ENCODE assay signal across 8 cellular contexts in the genomic region with DNA sequence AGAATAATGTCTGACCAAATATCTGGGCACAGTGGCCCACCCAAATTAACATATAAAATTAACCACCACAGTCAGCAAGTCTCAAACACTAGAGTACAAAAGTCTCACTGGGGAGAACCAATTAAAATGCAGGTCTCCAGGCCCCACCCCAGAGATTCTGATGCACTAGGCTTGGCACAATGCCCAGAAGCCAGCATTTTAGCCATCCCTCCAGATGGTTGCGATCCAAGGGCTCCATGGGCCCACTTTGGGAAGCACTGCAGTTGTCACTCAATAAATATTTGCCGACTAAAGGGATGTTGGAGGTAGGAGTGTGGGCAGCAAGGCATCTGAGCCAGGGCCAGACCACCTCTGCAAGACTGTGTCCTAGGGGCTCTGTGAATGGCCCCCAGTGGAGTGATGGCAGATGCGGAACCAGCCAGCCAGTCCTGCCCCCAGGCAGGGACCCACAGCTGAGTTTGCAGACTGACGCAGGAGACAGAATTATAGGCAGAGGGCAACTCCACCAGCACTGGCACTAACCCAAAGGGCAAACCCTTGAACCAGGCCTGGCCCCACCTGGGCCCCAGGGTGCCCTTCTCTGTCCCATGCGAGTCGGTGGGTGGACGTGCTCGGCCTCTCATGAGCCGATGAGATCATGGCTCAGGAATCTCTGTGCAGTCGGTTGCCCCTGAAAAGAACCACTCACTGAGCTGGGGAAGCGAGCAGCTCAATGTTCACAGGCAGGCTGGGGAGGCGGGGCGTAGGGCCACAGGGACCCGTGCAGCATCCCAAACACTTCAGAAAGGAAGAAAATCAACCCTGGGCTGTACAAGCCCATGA. TPM values are rescaled to one million over a fixed set of nuclear protein-coding genes. Genes with fewer than 3 reads are reported as not detected.
A peak's percentile ranks its signal among the peaks of the same experiment; 100 is the strongest.
DNase-seq lines count a peak whose midpoint lies in the region; ATAC-seq, FAIRE-seq and TF ChIP-seq lines count a peak whose summit lies in the region.

No MANE protein-coding gene starts in this region.

- H2AFZ ChIP-seq in mesenchymal stem cell (ENCODE audit: low read depth, low read length): no peak overlapping the region

- peak overlapping the region; percentile 12 for H2AK5ac ChIP-seq in mesenchymal stem cell (ENCODE audit: low read length, severe bottlenecking)

- H3K27ac ChIP-seq in coronary artery: peak overlapping the region; percentile 70 to 84
- H3K27ac ChIP-seq in mesenchymal stem cell (ENCODE audit: low read length, poor library complexity, severe bottlenecking): peak overlapping the region; percentile 45
- no peak overlapping the region for H3K27ac ChIP-seq in small intestine (ENCODE audit: low read depth in 1 of 2, low read length in 1 of 2)

- no peak overlapping the region for H3K9ac ChIP-seq in mesenchymal stem cell (ENCODE audit: low read length)

- peak overlapping the region; percentile 5 for H3K4me2 ChIP-seq in mesenchymal stem cell (ENCODE audit: low read length, poor library complexity, severe bottlenecking)

- H2BK120ac ChIP-seq in mesenchymal stem cell (ENCODE audit: low read depth, low read length): no peak overlapping the region

- no peak overlapping the region for H2BK5ac ChIP-seq in mesenchymal stem cell (ENCODE audit: low read depth, low read length, poor library complexity, severe bottlenecking)

- H3K27me3 ChIP-seq in mesenchymal stem cell (ENCODE audit: control insufficient read depth in 1 of 2, insufficient read depth in 1 of 2, low read length in 2 of 2) (peaks cover 33 to 57% of the 10 kb centered on the region in 2 experiments), small intestine (ENCODE audit: control insufficient read depth in 2 of 2, insufficient read depth in 2 of 2, low read length in 2 of 2) (no peaks in the 10 kb centered on the region)

- WGBS in mesenchymal stem cell: 28% methylated on average over 14 of the region's 14 CpGs
- 43 to 51% (median 49%) methylated on average over 14 of the region's 14 CpGs for WGBS in small intestine, 3 donors

- H3K4me1 ChIP-seq in mesenchymal stem cell (ENCODE audit: control insufficient read depth, insufficient read depth, low read depth, low read length) (peaks cover 37% of the 10 kb centered on the region), small intestine (ENCODE audit: control insufficient read depth in 2 of 2, insufficient read depth in 1 of 2, low read depth in 1 of 2, low read length in 1 of 2) (no peaks in the 10 kb centered on the region)

- H3K4ac ChIP-seq in mesenchymal stem cell (ENCODE audit: low read depth in 1 of 2, low read length in 2 of 2): no peak overlapping the region

- in situ Hi-C loops in Caki2 (cut with HindIII; ENCODE audit: low pct_unique_long_range_greater_than_20kb, low sequenced_read_pairs): no loop called here

- no peak overlapping the region for H3K18ac ChIP-seq in mesenchymal stem cell (ENCODE audit: low read depth in 1 of 2, low read length in 2 of 2)

- peak overlapping the region in 1 of 2 experiments; percentile 12 for H3K14ac ChIP-seq in mesenchymal stem cell (ENCODE audit: low read length in 2 of 2)

- peak overlapping the region in 1 of 2 experiments; percentile 78 for H3K23ac ChIP-seq in mesenchymal stem cell (ENCODE audit: low read length in 2 of 2)

- H3K36me3 ChIP-seq in mesenchymal stem cell (ENCODE audit: control insufficient read depth in 1 of 2, insufficient read depth in 2 of 2, low read depth in 1 of 2, low read length in 2 of 2) (no peaks in the 10 kb centered on the region), small intestine (ENCODE audit: control insufficient read depth in 2 of 2, insufficient read depth in 2 of 2, low read length in 2 of 2) (no peaks in the 10 kb centered on the region)

- FAIRE-seq in small intestine (lab: Jason Lieb, UNC): no peak

- H3K9me3 ChIP-seq in mesenchymal stem cell (ENCODE audit: control insufficient read depth, low read length): no peaks in the 10 kb centered on the region
- H3K9me3 ChIP-seq in small intestine (ENCODE audit: control insufficient read depth, low read depth): no peaks in the 10 kb centered on the region

- no peak for TF ChIP-seq CTCF in coronary artery (IDR thresholded peaks at IDR 0.05)

- H2BK12ac ChIP-seq in mesenchymal stem cell (ENCODE audit: low read length in 2 of 2): no peak overlapping the region

- no peak overlapping the region for H4K8ac ChIP-seq in mesenchymal stem cell (ENCODE audit: low read length)

- H2BK15ac ChIP-seq in mesenchymal stem cell (ENCODE audit: low read depth, poor library complexity, severe bottlenecking): no peak overlapping the region

- no peak overlapping the region for H3K4me3 ChIP-seq in coronary artery
- H3K4me3 ChIP-seq in mesenchymal stem cell (ENCODE audit: insufficient read depth in 1 of 2, low read depth in 1 of 2, low read length in 2 of 2): peak overlapping the region in 1 of 2 experiments; percentile 5
- H3K4me3 ChIP-seq in small intestine (ENCODE audit: low read depth in 1 of 2, low read length in 2 of 2): no peak overlapping the region

- no peaks in the 10 kb centered on the region for H3K79me1 ChIP-seq in mesenchymal stem cell (replicated peaks; ENCODE audit: low read length, poor library complexity, severe bottlenecking)

- ATAC-seq in GM21717 (IDR thresholded peaks at IDR 0.05; ENCODE audit: unreplicated experiment): no peak

- DNase-seq in Caki2 (ENCODE audit: low read depth) (peak; percentile 93), NCI-H2171 (lab: John Stamatoyannopoulos, UW) (peak; percentile 73), coronary artery (ENCODE audit: low spot score) (peak; percentile 83), mesenchymal stem cell (peak; percentile 70), small intestine (no peak), foreskin melanocyte (no peak)
- no peak for DNase-seq in activated CD4-positive, alpha-beta T cell treated with anti-CD3 and anti-CD28 coated beads, Interleukin-2, amount 50 U/mL, for 1 hour

- no peak overlapping the region for H4K91ac ChIP-seq in mesenchymal stem cell (ENCODE audit: low read length)

RNA-seq across cellular contexts. Expression of a gene that starts 49.7 kb away (rescaled TPM):
- total RNA-seq in Caki2 (2014; rRNA removed; shearing (Covaris generic); ENCODE audit: low replicate concordance): 0.07 and 0.67 TPM in 2 replicates
- polyA plus RNA-seq in mesenchymal stem cell (2013, experiment 1 of 2): 0.04 TPM
- polyA plus RNA-seq in mesenchymal stem cell (2013, experiment 2 of 2): 0.10 TPM
- polyA plus RNA-seq in small intestine: 1 to 10 TPM in 1 of 3 donors, under 1 TPM in 1, not detected in 1; 0.75 to 1.9 TPM

Comparison
In these comparisons a context has a peak if more than half of its experiments do, and no peak if none do; other contexts are left out.
1. DNase-seq: peak in Caki2 (single experiment), NCI-H2171 (single experiment), coronary artery (single experiment) and mesenchymal stem cell (single experiment); none in small intestine (single experiment), activated CD4-positive, alpha-beta T cell treated with anti-CD3 and anti-CD28 coated beads, Interleukin-2, amount 50 U/mL, for 1 hour (single experiment) and foreskin melanocyte (single experiment).
2. H3K27ac ChIP-seq: peak in coronary artery (2 of 2) and mesenchymal stem cell (single experiment); none in small intestine (0 of 2).